In the genomic region with DNA sequence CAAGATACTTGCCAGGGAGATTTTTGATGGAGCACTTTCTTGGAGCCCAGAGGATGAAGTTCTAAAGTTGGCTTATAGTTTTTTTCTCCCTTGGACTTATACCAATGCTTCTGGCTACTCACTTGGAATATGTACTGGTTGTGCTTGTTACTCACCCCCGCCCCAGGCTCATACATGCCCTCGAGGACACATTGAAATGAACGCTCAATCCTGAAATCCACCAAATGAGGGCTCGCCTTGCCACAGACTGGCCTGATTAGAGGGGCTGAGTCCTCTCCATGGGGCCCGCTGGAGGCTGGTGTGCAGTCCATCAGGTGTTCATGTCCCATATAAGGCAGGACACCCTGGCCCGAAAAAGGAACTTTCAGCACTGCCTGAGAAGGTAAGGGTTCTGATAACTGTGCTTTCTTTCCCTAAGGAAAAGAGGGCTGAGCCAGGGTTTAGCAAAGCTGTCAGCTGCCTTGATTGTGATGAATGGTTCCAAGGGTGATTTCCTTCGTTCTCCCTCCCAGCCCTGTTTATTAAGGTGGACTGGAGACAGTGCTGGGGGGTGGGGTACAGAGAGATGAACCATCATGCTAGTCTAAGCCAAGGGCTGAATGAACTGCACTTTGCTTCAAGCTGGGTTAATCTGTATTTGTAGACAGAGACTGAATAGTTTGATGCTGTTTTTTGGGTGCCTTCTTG, we compare ENCODE assay signal across 18 cellular contexts. TPM values are rescaled to one million over a fixed set of nuclear protein-coding genes. Genes with fewer than 3 reads are reported as not detected.
A peak's percentile ranks its signal among the peaks of the same experiment; 100 is the strongest.
DNase-seq lines count a peak whose midpoint lies in the region; ATAC-seq and TF ChIP-seq lines count a peak whose summit lies in the region.
"Had no signal": no experiment of that assay in that cellular context is flagged by ENCODE, and none has a peak within 500 bp of the region (broad histone marks: within the 10 kb centered on the region; RNA-seq: fewer than 3 reads in every experiment).

No MANE protein-coding gene starts in this region.

- H3K4me3 ChIP-seq in heart right ventricle = peak overlapping the region in 3 of 10 donors; percentile 10 to 28 (median 18)
- H3K4me3 ChIP-seq in ascending aorta = peak overlapping the region in 1 of 2 donors; percentile 42
- H3K4me3 ChIP-seq in dorsolateral prefrontal cortex = no peak overlapping the region
- H3K4me3 ChIP-seq in tibial nerve = no peak overlapping the region
- H3K4me3 ChIP-seq: sigmoid colon had no signal

- POLR2A ChIA-PET in naive thymus-derived CD8-positive, alpha-beta T cell (lab: Charles Lee) = interaction anchor here (1.2 to 16.6 kb wide), 3 partner anchors 10 to 27 kb away, joined by 3 to 425 read pairs (median 21); partner anchors contain the start of gene PXYLP1

- H3K36me3 Mint-ChIP-seq in naive thymus-derived CD8-positive, alpha-beta T cell = peaks cover 0 to 6% (median 0%) of the 10 kb centered on the region in 3 donors

- peak in 7 of 8 donors; percentile 4 to 76 (median 45) for ATAC-seq in heart right ventricle
- no peak for ATAC-seq in Right ventricle myocardium superior (ENCODE audit: poor library complexity)
- no peak for ATAC-seq in naive thymus-derived CD8-positive, alpha-beta T cell
- ATAC-seq: left lobe of liver had no signal

- H3K27me3 ChIP-seq in heart right ventricle (no peaks in the 10 kb centered on the region), ascending aorta (no peaks in the 10 kb centered on the region), dorsolateral prefrontal cortex (no peaks in the 10 kb centered on the region), tibial nerve (no peaks in the 10 kb centered on the region)
- H3K27me3 ChIP-seq: sigmoid colon had no signal

- peak overlapping the region; percentile 53 to 89 (median 85) for H3K27ac ChIP-seq in heart right ventricle
- peak overlapping the region; percentile 84 to 85 for H3K27ac ChIP-seq in ascending aorta
- peak overlapping the region in 21 of 59 donors; percentile 15 to 65 (median 40) for H3K27ac ChIP-seq in dorsolateral prefrontal cortex
- H3K27ac ChIP-seq in tibial nerve = no peak overlapping the region
- H3K27ac ChIP-seq: KMS-11, RWPE1 had no signal

- H3K9me3 Mint-ChIP-seq in naive thymus-derived CD8-positive, alpha-beta T cell = no peaks in the 10 kb centered on the region

- no peak for TF ChIP-seq CTCF in heart right ventricle (IDR thresholded peaks at IDR 0.05)
- TF ChIP-seq CTCF in ascending aorta (IDR thresholded peaks at IDR 0.05) = no peak
- no peak for TF ChIP-seq CTCF in dorsolateral prefrontal cortex (IDR thresholded peaks at IDR 0.05 in 54 of 56, conservative IDR thresholded peaks at IDR 0.05 in 2 of 56; ENCODE audit: low read depth in 1 of 56, partially characterized antibody in 56 of 56)
- TF ChIP-seq CTCF in tibial nerve (IDR thresholded peaks at IDR 0.05) = no peak

- intact Hi-C loops in heart right ventricle (cut with DNase I) (no loop called here), Right ventricle myocardium superior (cut with DNase I) (no loop called here), ascending aorta (cut with DNase I) (no loop called here), dorsolateral prefrontal cortex (cut with DNase I) (no loop called here)

- no peaks in the 10 kb centered on the region for H3K36me3 ChIP-seq in heart right ventricle
- no peaks in the 10 kb centered on the region for H3K36me3 ChIP-seq in ascending aorta
- peaks cover 0 to 12% (median 0%) of the 10 kb centered on the region in 3 donors for H3K36me3 ChIP-seq in tibial nerve
- H3K36me3 ChIP-seq: sigmoid colon had no signal

- peaks cover 11 to 90% (median 54%) of the 10 kb centered on the region in 9 donors for H3K4me1 ChIP-seq in heart right ventricle
- H3K4me1 ChIP-seq in ascending aorta = peaks cover 20 to 31% of the 10 kb centered on the region in 2 donors
- peaks cover 0 to 24% (median 0%) of the 10 kb centered on the region in 4 donors for H3K4me1 ChIP-seq in tibial nerve

- H3K4me1 Mint-ChIP-seq in naive thymus-derived CD8-positive, alpha-beta T cell = peaks cover 30 to 84% (median 54%) of the 10 kb centered on the region in 4 donors
- H3K4me1 Mint-ChIP-seq: naive B cell had no signal

- peak overlapping the region in 4 of 10 donors; percentile 1 to 82 (median 72) for H3K4me3 Mint-ChIP-seq in naive thymus-derived CD8-positive, alpha-beta T cell
- H3K4me3 Mint-ChIP-seq: naive B cell had no signal

- TF ChIP-seq EP300 in tibial nerve (IDR thresholded peaks at IDR 0.05) = no peak

- H3K27me3 Mint-ChIP-seq in naive thymus-derived CD8-positive, alpha-beta T cell = no peaks in the 10 kb centered on the region
- H3K27me3 Mint-ChIP-seq: naive B cell had no signal

- no peak for DNase-seq in heart right ventricle
- no peak for DNase-seq in Right ventricle myocardium superior
- peak in 1 of 2 donors; percentile 83 for DNase-seq in ascending aorta (ENCODE audit: low spot score in 2 of 2)
- DNase-seq in naive thymus-derived CD8-positive, alpha-beta T cell = peak in 1 of 10 donors; percentile 46
- no peak for DNase-seq in dorsolateral prefrontal cortex
- no peak for DNase-seq in tibial nerve (ENCODE audit: low spot score in 2 of 2)
- DNase-seq in SIG-M5 treated with dmso at 0.1 percent for 504 hours (lab: John Stamatoyannopoulos, UW; ENCODE audit: unreplicated experiment) = no peak
- no peak for DNase-seq in NCI-H1417 (lab: John Stamatoyannopoulos, UW)
- DNase-seq: activated effector memory CD4-positive, alpha-beta T cell treated with anti-CD3 and anti-CD28 coated beads, Interleukin-2, amount 50 U/mL, for 16 hours; DMS153; naive B cell; NCI-H187; sigmoid colon; stimulated activated naive CD4-positive, alpha-beta T cell; T-helper 9 cell had no signal

- WGBS in heart right ventricle, 2 donors = 43 to 62% methylated on average over 7 of the region's 7 CpGs
- WGBS in tibial nerve, 2 donors = 77 to 82% methylated on average over 7 of the region's 7 CpGs

- TF ChIP-seq POLR2A in tibial nerve (IDR thresholded peaks at IDR 0.05) = no peak

- H3K9me3 ChIP-seq in heart right ventricle (no peaks in the 10 kb centered on the region), ascending aorta (no peaks in the 10 kb centered on the region), tibial nerve (no peaks in the 10 kb centered on the region)
- H3K9me3 ChIP-seq: sigmoid colon had no signal

- peak overlapping the region in 8 of 10 donors; percentile 81 to 95 (median 90) for H3K27ac Mint-ChIP-seq in naive thymus-derived CD8-positive, alpha-beta T cell

RNA-seq across cellular contexts. Expression of gene PXYLP1, which starts 10.6 kb away (rescaled TPM):
- total RNA-seq in heart right ventricle (10 to 100 TPM in 9 of 10 donors, 1 to 10 TPM in 1; 8.7 to 33.5 (median 19.9) TPM), Right ventricle myocardium superior (10.8 TPM), ascending aorta (14.2 TPM), dorsolateral prefrontal cortex (10 to 100 TPM; 19.8 to 55.1 (median 36.4) TPM), tibial nerve (10 to 100 TPM in 3 of 4 donors, 1 to 10 TPM in 1; 9.9 to 11.7 (median 10.0) TPM)
- 10 to 100 TPM; 11.3 to 17.0 TPM for polyA plus RNA-seq in heart right ventricle
- total RNA-seq in naive thymus-derived CD8-positive, alpha-beta T cell = 10 to 100 TPM; 34.4 to 36.9 TPM
- polyA plus RNA-seq in naive thymus-derived CD8-positive, alpha-beta T cell = 10 to 100 TPM in 2 of 3 donors, 1 to 10 TPM in 1; 9.9 to 18.3 (median 16.9) TPM

Comparison
In these comparisons a context has a peak if more than half of its experiments do, and no peak if none do; other contexts are left out.
1. ATAC-seq: peak in heart right ventricle (7 of 8); none in Right ventricle myocardium superior (single experiment) and naive thymus-derived CD8-positive, alpha-beta T cell (0 of 2).
2. H3K27ac ChIP-seq: peak in heart right ventricle (10 of 10) and ascending aorta (2 of 2); none in tibial nerve (0 of 4).